Comparison of ENCODE assay signal across 18 cellular contexts in the genomic region with DNA sequence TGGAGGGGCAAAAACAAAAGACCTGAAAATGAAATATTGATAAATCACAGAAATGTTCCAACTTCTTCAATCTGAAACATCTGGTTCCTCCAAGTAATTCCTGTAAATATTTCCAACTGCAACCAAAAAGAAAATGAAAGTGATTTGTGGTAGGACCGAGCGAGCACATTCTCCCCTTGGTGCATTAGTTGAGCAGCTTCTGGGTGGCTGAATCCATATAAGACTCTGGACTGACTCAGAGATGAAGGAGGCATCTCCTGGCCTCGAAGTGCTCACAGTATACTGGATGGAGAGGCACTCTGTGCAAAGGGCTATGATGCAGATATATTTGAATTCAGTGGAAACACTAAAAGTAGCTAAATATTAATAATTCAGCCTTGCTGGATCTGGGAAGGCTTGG.
DNase-seq lines count a peak whose midpoint lies in the region; ATAC-seq and TF ChIP-seq lines count a peak whose summit lies in the region.
"Had no signal": no experiment of that assay in that cellular context is flagged by ENCODE, and none has a peak within 500 bp of the region (broad histone marks: within the 10 kb centered on the region; RNA-seq: fewer than 3 reads in every experiment).

No MANE protein-coding gene starts in this region.

- no peaks in the 10 kb centered on the region for H3K79me2 ChIP-seq in DND-41 (ENCODE audit: insufficient read depth, low read length)

- no peak for DNase-seq in DND-41
- peak; percentile 48 for DNase-seq in OCI-M1 (lab: John Stamatoyannopoulos, UW)
- DNase-seq in fibroblast of villous mesenchyme (ENCODE audit: low read depth) = peak; percentile 45
- no peak for DNase-seq in stimulated activated CD4-positive, alpha-beta T cell treated with anti-CD3 and anti-CD28 coated beads, Interleukin-2, amount 100 ng/mL, for 24 hours
- no peak for DNase-seq in erythroblast (lab: John Stamatoyannopoulos, UW)
- no peak for DNase-seq in activated CD4-positive, alpha-beta memory T cell treated with anti-CD3 and anti-CD28 coated beads for 36 hours
- DNase-seq: activated CD8-positive, alpha-beta memory T cell treated with anti-CD3 and anti-CD28 coated beads for 24 hours; activated naive CD8-positive, alpha-beta T cell treated with anti-CD3 and anti-CD28 coated beads, Interleukin-2, amount 50 U/mL, for 24 hours; central memory CD4-positive, alpha-beta T cell; effector memory CD4-positive, alpha-beta T cell; NCI-H1048; NCI-H2171 treated with DMSO at 0.1 percent for 48 hours; RPMI8226; WERI-Rb-1 had no signal

- H4K20me1 ChIP-seq in DND-41 (ENCODE audit: insufficient read depth, low read length) = no peaks in the 10 kb centered on the region
- H4K20me1 ChIP-seq: BLaER1 treated with 17β-estradiol and CSF1 and Interleukin-3, amounts not matched to agents 10 nM and 100 nM had no signal

- H3K4me2 ChIP-seq in DND-41 (ENCODE audit: insufficient read depth, low read length) = no peak overlapping the region
- H3K4me2 ChIP-seq: BLaER1 treated with 17β-estradiol and CSF1 and Interleukin-3, amounts not matched to agents 10 nM and 100 nM; neural progenitor cell had no signal

- peak overlapping the region in 2 of 3 experiments; percentile 28 to 59 for H3K4me3 Mint-ChIP-seq in nephron
- H3K4me3 Mint-ChIP-seq in activated CD4-positive, alpha-beta memory T cell treated with anti-CD3 and anti-CD28 coated beads for 36 hours = no peak overlapping the region
- H3K4me3 Mint-ChIP-seq: activated naive CD8-positive, alpha-beta T cell treated with anti-CD3 and anti-CD28 coated beads, Interleukin-2, amount 50 U/mL, for 24 hours; neural progenitor cell had no signal

- no peaks in the 10 kb centered on the region for H3K36me3 ChIP-seq in DND-41 (ENCODE audit: insufficient read depth, low read length)
- H3K36me3 ChIP-seq: BLaER1 treated with 17β-estradiol and CSF1 and Interleukin-3, amounts not matched to agents 10 nM and 100 nM; neural progenitor cell; WERI-Rb-1 had no signal

- H3K9ac ChIP-seq in DND-41 (ENCODE audit: low read depth, low read length) = no peak overlapping the region
- H3K9ac ChIP-seq: BLaER1 treated with 17β-estradiol and CSF1 and Interleukin-3, amounts not matched to agents 10 nM and 100 nM; neural progenitor cell had no signal

- H3K36me3 Mint-ChIP-seq in nephron (ENCODE audit: low read depth) = peaks cover 4% of the 10 kb centered on the region
- H3K36me3 Mint-ChIP-seq in activated CD4-positive, alpha-beta memory T cell treated with anti-CD3 and anti-CD28 coated beads for 36 hours = no peaks in the 10 kb centered on the region
- H3K36me3 Mint-ChIP-seq: neural progenitor cell had no signal

- POLR2A ChIA-PET in activated CD4-positive, alpha-beta memory T cell treated with anti-CD3 and anti-CD28 coated beads for 36 hours (lab: Charles Lee) = no interaction called here

- intact Hi-C loops in activated CD4-positive, alpha-beta memory T cell treated with anti-CD3 and anti-CD28 coated beads for 36 hours (cut with micrococcal nuclease) = no loop called here

- H3K27me3 ChIP-seq in DND-41 (ENCODE audit: insufficient read depth, low read length, poor library complexity) = no peaks in the 10 kb centered on the region
- H3K27me3 ChIP-seq: BLaER1 treated with 17β-estradiol and CSF1 and Interleukin-3, amounts not matched to agents 10 nM and 100 nM; neural progenitor cell had no signal

- no peak overlapping the region for H2AFZ ChIP-seq in DND-41 (ENCODE audit: low read depth, low read length)
- H2AFZ ChIP-seq: neural progenitor cell had no signal

- TF ChIP-seq CTCF in DND-41 (IDR thresholded peaks at IDR 0.05; ENCODE audit: borderline replicate concordance, extremely low read depth, low read length, poor library complexity, severe bottlenecking) (no peak), fibroblast of villous mesenchyme (IDR thresholded peaks at IDR 0.05; ENCODE audit: insufficient read depth, low read depth, low read length) (no peak), nephron (IDR thresholded peaks at IDR 0.05; ENCODE audit: unreplicated experiment in 3 of 3) (no peak)

- TF ChIP-seq POLR2A in erythroblast (IDR thresholded peaks at IDR 0.05; ENCODE audit: low read length) = no peak

- H3K4me1 ChIP-seq in DND-41 (ENCODE audit: insufficient read depth, low read length) = no peaks in the 10 kb centered on the region
- H3K4me1 ChIP-seq: BLaER1 treated with 17β-estradiol and CSF1 and Interleukin-3, amounts not matched to agents 10 nM and 100 nM had no signal

- no peak overlapping the region for H3K27ac ChIP-seq in DND-41 (ENCODE audit: low read length)
- H3K27ac ChIP-seq: BLaER1 treated with 17β-estradiol and CSF1 and Interleukin-3, amounts not matched to agents 10 nM and 100 nM; neural progenitor cell; WERI-Rb-1 had no signal

- H3K4me1 Mint-ChIP-seq in nephron = peaks cover 24% of the 10 kb centered on the region
- no peaks in the 10 kb centered on the region for H3K4me1 Mint-ChIP-seq in activated CD4-positive, alpha-beta memory T cell treated with anti-CD3 and anti-CD28 coated beads for 36 hours (ENCODE audit: low read depth)
- H3K4me1 Mint-ChIP-seq: activated naive CD8-positive, alpha-beta T cell treated with anti-CD3 and anti-CD28 coated beads, Interleukin-2, amount 50 U/mL, for 24 hours had no signal

- peaks cover 5% of the 10 kb centered on the region for H3K9me3 Mint-ChIP-seq in nephron
- peaks cover 3% of the 10 kb centered on the region for H3K9me3 Mint-ChIP-seq in activated CD4-positive, alpha-beta memory T cell treated with anti-CD3 and anti-CD28 coated beads for 36 hours

- no peak overlapping the region for H3K4me3 ChIP-seq in DND-41 (ENCODE audit: low read depth in 1 of 2, low read length in 2 of 2)
- peak overlapping the region; percentile 29 for H3K4me3 ChIP-seq in fibroblast of villous mesenchyme (ENCODE audit: low read depth, low read length)
- H3K4me3 ChIP-seq: BLaER1 treated with 17β-estradiol and CSF1 and Interleukin-3, amounts not matched to agents 10 nM and 100 nM; neural progenitor cell had no signal

- no peaks in the 10 kb centered on the region for H3K9me3 ChIP-seq in DND-41 (ENCODE audit: insufficient read depth, low read length, severe bottlenecking)

- peak; percentile 27; the same call in 1 of the 3 replicates for ATAC-seq in DND-41 (ENCODE audit: insufficient read depth, low read depth)
- no peak for ATAC-seq in GM18519 (IDR thresholded peaks at IDR 0.05; ENCODE audit: low FRiP score, unreplicated experiment)
- ATAC-seq: activated naive CD8-positive, alpha-beta T cell treated with anti-CD3 and anti-CD28 coated beads, Interleukin-2, amount 50 U/mL, for 24 hours had no signal

- H3K27ac Mint-ChIP-seq in nephron = peak overlapping the region; percentile 81 to 88 (median 82)
- H3K27ac Mint-ChIP-seq in activated CD4-positive, alpha-beta memory T cell treated with anti-CD3 and anti-CD28 coated beads for 36 hours = no peak overlapping the region
- H3K27ac Mint-ChIP-seq: activated naive CD8-positive, alpha-beta T cell treated with anti-CD3 and anti-CD28 coated beads, Interleukin-2, amount 50 U/mL, for 24 hours; neural progenitor cell had no signal

- H3K27me3 Mint-ChIP-seq in nephron (ENCODE audit: low read depth) = no peaks in the 10 kb centered on the region
- no peaks in the 10 kb centered on the region for H3K27me3 Mint-ChIP-seq in activated CD4-positive, alpha-beta memory T cell treated with anti-CD3 and anti-CD28 coated beads for 36 hours
- H3K27me3 Mint-ChIP-seq: activated naive CD8-positive, alpha-beta T cell treated with anti-CD3 and anti-CD28 coated beads, Interleukin-2, amount 50 U/mL, for 24 hours had no signal

- CTCF ChIA-PET in activated CD4-positive, alpha-beta memory T cell treated with anti-CD3 and anti-CD28 coated beads for 36 hours (lab: Charles Lee) = no interaction called here

Comparison
In these comparisons a context has a peak if more than half of its experiments do, and no peak if none do; other contexts are left out.
1. DNase-seq: peak in OCI-M1 (single experiment) and fibroblast of villous mesenchyme (single experiment); none in DND-41 (single experiment), stimulated activated CD4-positive, alpha-beta T cell treated with anti-CD3 and anti-CD28 coated beads, Interleukin-2, amount 100 ng/mL, for 24 hours (0 of 2), erythroblast (0 of 2) and activated CD4-positive, alpha-beta memory T cell treated with anti-CD3 and anti-CD28 coated beads for 36 hours (single experiment).